ENCODE assay signal across 2 cellular contexts in the genomic region with DNA sequence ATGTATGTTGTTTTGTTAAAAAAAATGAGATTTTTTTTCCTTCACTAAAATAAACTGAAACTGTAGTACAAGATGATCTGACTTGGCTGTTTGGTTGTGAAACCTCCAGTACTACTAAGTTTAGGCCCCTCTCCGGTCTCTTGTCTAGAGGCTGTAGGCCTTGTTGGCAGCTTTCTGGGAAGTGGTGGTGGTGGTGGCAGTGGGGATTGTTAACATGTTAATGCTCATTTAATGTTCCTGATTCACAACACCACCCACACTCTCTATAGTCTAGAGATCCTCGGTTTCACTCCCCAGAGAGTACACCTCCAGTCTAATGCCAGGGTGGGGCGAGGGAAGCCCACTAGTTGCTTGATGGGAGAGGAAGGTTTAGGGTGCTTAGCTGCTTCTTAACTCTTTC.
TF ChIP-seq lines count a peak whose summit lies in the region.

No MANE protein-coding gene starts in this region.

TF ChIP-seq in liver, 16 proteins besides CTCF, POLR2A, EP300 and RAD21:
- TF ChIP-seq, protein P1, sequence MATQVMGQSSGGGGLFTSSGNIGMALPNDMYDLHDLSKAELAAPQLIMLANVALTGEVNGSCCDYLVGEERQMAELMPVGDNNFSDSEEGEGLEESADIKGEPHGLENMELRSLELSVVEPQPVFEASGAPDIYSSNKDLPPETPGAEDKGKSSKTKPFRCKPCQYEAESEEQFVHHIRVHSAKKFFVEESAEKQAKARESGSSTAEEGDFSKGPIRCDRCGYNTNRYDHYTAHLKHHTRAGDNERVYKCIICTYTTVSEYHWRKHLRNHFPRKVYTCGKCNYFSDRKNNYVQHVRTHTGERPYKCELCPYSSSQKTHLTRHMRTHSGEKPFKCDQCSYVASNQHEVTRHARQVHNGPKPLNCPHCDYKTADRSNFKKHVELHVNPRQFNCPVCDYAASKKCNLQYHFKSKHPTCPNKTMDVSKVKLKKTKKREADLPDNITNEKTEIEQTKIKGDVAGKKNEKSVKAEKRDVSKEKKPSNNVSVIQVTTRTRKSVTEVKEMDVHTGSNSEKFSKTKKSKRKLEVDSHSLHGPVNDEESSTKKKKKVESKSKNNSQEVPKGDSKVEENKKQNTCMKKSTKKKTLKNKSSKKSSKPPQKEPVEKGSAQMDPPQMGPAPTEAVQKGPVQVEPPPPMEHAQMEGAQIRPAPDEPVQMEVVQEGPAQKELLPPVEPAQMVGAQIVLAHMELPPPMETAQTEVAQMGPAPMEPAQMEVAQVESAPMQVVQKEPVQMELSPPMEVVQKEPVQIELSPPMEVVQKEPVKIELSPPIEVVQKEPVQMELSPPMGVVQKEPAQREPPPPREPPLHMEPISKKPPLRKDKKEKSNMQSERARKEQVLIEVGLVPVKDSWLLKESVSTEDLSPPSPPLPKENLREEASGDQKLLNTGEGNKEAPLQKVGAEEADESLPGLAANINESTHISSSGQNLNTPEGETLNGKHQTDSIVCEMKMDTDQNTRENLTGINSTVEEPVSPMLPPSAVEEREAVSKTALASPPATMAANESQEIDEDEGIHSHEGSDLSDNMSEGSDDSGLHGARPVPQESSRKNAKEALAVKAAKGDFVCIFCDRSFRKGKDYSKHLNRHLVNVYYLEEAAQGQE (IDR thresholded peaks at IDR 0.05), result no peak
- no peak for TF ChIP-seq EGR1 (IDR thresholded peaks at IDR 0.05; ENCODE audit: low read depth in 2 of 2)
- no peak for TF ChIP-seq JUND (IDR thresholded peaks at IDR 0.05)
- TF ChIP-seq, protein P2, sequence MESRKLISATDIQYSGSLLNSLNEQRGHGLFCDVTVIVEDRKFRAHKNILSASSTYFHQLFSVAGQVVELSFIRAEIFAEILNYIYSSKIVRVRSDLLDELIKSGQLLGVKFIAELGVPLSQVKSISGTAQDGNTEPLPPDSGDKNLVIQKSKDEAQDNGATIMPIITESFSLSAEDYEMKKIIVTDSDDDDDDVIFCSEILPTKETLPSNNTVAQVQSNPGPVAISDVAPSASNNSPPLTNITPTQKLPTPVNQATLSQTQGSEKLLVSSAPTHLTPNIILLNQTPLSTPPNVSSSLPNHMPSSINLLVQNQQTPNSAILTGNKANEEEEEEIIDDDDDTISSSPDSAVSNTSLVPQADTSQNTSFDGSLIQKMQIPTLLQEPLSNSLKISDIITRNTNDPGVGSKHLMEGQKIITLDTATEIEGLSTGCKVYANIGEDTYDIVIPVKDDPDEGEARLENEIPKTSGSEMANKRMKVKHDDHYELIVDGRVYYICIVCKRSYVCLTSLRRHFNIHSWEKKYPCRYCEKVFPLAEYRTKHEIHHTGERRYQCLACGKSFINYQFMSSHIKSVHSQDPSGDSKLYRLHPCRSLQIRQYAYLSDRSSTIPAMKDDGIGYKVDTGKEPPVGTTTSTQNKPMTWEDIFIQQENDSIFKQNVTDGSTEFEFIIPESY (IDR thresholded peaks at IDR 0.05), result no peak
- TF ChIP-seq, protein P3, sequence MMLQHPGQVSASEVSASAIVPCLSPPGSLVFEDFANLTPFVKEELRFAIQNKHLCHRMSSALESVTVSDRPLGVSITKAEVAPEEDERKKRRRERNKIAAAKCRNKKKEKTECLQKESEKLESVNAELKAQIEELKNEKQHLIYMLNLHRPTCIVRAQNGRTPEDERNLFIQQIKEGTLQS (IDR thresholded peaks at IDR 0.05), result no peak
- no peak for TF ChIP-seq FOXA1 (IDR thresholded peaks at IDR 0.05)

TF ChIP-seq in HepG2, 621 proteins besides CTCF, POLR2A, EP300 and RAD21:
- no peak for TF ChIP-seq MAFF (IDR thresholded peaks at IDR 0.05; ENCODE audit: low read depth, low read length)
- no peak for TF ChIP-seq GZF1 (CRISPR knock-in tag; IDR thresholded peaks at IDR 0.05)
- TF ChIP-seq BHLHE40 (IDR thresholded peaks at IDR 0.05; ENCODE audit: low read length), result no peak
- TF ChIP-seq, protein P4, sequence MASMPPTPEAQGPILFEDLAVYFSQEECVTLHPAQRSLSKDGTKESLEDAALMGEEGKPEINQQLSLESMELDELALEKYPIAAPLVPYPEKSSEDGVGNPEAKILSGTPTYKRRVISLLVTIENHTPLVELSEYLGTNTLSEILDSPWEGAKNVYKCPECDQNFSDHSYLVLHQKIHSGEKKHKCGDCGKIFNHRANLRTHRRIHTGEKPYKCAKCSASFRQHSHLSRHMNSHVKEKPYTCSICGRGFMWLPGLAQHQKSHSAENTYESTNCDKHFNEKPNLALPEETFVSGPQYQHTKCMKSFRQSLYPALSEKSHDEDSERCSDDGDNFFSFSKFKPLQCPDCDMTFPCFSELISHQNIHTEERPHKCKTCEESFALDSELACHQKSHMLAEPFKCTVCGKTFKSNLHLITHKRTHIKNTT (CRISPR knock-in tag; IDR thresholded peaks at IDR 0.05), result no peak
- TF ChIP-seq ZNF235 (CRISPR knock-in tag; IDR thresholded peaks at IDR 0.05; ENCODE audit: borderline replicate concordance), result no peak
- TF ChIP-seq, protein P5, sequence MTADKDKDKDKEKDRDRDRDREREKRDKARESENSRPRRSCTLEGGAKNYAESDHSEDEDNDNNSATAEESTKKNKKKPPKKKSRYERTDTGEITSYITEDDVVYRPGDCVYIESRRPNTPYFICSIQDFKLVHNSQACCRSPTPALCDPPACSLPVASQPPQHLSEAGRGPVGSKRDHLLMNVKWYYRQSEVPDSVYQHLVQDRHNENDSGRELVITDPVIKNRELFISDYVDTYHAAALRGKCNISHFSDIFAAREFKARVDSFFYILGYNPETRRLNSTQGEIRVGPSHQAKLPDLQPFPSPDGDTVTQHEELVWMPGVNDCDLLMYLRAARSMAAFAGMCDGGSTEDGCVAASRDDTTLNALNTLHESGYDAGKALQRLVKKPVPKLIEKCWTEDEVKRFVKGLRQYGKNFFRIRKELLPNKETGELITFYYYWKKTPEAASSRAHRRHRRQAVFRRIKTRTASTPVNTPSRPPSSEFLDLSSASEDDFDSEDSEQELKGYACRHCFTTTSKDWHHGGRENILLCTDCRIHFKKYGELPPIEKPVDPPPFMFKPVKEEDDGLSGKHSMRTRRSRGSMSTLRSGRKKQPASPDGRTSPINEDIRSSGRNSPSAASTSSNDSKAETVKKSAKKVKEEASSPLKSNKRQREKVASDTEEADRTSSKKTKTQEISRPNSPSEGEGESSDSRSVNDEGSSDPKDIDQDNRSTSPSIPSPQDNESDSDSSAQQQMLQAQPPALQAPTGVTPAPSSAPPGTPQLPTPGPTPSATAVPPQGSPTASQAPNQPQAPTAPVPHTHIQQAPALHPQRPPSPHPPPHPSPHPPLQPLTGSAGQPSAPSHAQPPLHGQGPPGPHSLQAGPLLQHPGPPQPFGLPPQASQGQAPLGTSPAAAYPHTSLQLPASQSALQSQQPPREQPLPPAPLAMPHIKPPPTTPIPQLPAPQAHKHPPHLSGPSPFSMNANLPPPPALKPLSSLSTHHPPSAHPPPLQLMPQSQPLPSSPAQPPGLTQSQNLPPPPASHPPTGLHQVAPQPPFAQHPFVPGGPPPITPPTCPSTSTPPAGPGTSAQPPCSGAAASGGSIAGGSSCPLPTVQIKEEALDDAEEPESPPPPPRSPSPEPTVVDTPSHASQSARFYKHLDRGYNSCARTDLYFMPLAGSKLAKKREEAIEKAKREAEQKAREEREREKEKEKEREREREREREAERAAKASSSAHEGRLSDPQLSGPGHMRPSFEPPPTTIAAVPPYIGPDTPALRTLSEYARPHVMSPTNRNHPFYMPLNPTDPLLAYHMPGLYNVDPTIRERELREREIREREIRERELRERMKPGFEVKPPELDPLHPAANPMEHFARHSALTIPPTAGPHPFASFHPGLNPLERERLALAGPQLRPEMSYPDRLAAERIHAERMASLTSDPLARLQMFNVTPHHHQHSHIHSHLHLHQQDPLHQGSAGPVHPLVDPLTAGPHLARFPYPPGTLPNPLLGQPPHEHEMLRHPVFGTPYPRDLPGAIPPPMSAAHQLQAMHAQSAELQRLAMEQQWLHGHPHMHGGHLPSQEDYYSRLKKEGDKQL (CRISPR knock-in tag; IDR thresholded peaks at IDR 0.05; ENCODE audit: low read depth), result no peak
- no peak for TF ChIP-seq GATAD1 (CRISPR knock-in tag; IDR thresholded peaks at IDR 0.05)
- no peak for TF ChIP-seq ZNF34 (CRISPR knock-in tag; IDR thresholded peaks at IDR 0.05; ENCODE audit: borderline replicate concordance)
- TF ChIP-seq, protein P6, sequence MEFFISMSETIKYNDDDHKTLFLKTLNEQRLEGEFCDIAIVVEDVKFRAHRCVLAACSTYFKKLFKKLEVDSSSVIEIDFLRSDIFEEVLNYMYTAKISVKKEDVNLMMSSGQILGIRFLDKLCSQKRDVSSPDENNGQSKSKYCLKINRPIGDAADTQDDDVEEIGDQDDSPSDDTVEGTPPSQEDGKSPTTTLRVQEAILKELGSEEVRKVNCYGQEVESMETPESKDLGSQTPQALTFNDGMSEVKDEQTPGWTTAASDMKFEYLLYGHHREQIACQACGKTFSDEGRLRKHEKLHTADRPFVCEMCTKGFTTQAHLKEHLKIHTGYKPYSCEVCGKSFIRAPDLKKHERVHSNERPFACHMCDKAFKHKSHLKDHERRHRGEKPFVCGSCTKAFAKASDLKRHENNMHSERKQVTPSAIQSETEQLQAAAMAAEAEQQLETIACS (CRISPR knock-in tag; IDR thresholded peaks at IDR 0.05), result no peak
- TF ChIP-seq ZNF780A (CRISPR knock-in tag; IDR thresholded peaks at IDR 0.05), result no peak
- TF ChIP-seq ZNF569 (CRISPR knock-in tag; IDR thresholded peaks at IDR 0.05; ENCODE audit: borderline replicate concordance), result no peak
- TF ChIP-seq KLF6 (CRISPR knock-in tag; IDR thresholded peaks at IDR 0.05), result no peak
- no peak for TF ChIP-seq PLRG1 (conservative IDR thresholded peaks at IDR 0.05)
- TF ChIP-seq ZNF20 (CRISPR knock-in tag; IDR thresholded peaks at IDR 0.05), result no peak
- TF ChIP-seq ZNF382 (CRISPR knock-in tag; IDR thresholded peaks at IDR 0.05; ENCODE audit: borderline replicate concordance), result no peak
- TF ChIP-seq, protein P7, sequence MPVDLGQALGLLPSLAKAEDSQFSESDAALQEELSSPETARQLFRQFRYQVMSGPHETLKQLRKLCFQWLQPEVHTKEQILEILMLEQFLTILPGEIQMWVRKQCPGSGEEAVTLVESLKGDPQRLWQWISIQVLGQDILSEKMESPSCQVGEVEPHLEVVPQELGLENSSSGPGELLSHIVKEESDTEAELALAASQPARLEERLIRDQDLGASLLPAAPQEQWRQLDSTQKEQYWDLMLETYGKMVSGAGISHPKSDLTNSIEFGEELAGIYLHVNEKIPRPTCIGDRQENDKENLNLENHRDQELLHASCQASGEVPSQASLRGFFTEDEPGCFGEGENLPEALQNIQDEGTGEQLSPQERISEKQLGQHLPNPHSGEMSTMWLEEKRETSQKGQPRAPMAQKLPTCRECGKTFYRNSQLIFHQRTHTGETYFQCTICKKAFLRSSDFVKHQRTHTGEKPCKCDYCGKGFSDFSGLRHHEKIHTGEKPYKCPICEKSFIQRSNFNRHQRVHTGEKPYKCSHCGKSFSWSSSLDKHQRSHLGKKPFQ (CRISPR knock-in tag; IDR thresholded peaks at IDR 0.05; ENCODE audit: insufficient replicate concordance), result no peak
